1 cellular context compared by ENCODE assay signal in the genomic region with DNA sequence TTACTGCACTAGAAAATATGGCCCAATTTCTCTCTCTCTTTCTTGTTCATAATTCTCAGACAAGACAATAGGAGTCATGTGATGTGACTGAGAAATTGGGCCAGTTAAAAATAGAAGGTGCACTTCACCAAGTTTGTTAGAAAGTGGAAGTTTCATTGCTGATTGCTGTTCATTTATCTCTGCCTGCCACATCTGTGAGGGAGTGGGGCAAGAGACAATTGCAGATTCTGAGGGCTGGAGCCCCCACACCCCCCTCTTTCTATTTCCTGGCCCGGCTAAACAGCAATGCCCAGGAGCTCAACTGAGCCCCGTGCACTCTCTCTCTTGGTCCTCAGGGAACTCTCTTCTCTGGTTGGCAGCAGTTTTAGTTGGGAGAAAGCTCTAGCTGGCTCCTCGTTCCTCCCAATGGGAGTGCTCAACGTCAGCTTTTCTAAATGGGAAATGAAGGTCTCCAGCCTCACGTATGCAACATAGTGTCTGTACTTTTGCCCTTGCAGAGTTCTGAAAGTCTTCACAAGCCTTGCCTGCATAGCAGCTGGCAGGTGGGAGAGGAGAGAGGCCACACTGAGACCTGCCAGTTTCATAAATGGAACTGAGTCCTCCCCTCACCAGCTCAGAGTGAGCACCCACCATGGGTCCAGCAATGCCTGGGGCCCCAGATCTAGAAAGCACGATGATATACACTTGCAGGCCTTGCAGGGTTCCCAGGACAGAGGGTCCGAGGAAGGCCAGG.
TF ChIP-seq lines count a peak whose summit lies in the region.

No MANE protein-coding gene starts in this region.

TF ChIP-seq in GM12878, 131 proteins besides CTCF, POLR2A, EP300 and RAD21:
- TF ChIP-seq RAD51 (IDR thresholded peaks at IDR 0.05) (peak; percentile 90), POU2F2 (IDR thresholded peaks at IDR 0.05; ENCODE audit: borderline replicate concordance, low read depth, low read length) (no peak), SIN3A (IDR thresholded peaks at IDR 0.05; ENCODE audit: low read depth, low read length) (no peak), SUPT20H (IDR thresholded peaks at IDR 0.05; ENCODE audit: borderline replicate concordance, control insufficient read depth, low read depth, low read length) (no peak), MTA2 (IDR thresholded peaks at IDR 0.05; ENCODE audit: low read depth) (peak; percentile 24; the same call in 1 of the 2 replicates), BHLHE40 (IDR thresholded peaks at IDR 0.05; ENCODE audit: borderline replicate concordance in 1 of 2, low read depth in 2 of 2, low read length in 1 of 2) (peak in 1 of 2 experiments; percentile 22; a peak in 1 of 4 replicates), NR2C1 (IDR thresholded peaks at IDR 0.05) (no peak), NR2F1 (conservative IDR thresholded peaks at IDR 0.05) (peak; percentile 50), TBL1XR1 (IDR thresholded peaks at IDR 0.05; ENCODE audit: low read depth, low read length) (no peak), SMAD1 (IDR thresholded peaks at IDR 0.05; ENCODE audit: low read depth, partially characterized antibody) (no peak), NR2C2 (IDR thresholded peaks at IDR 0.05; ENCODE audit: borderline replicate concordance, control insufficient read depth, insufficient read length, low read depth) (no peak), CBX3 (IDR thresholded peaks at IDR 0.05; ENCODE audit: borderline replicate concordance, low read depth) (no peak), DPF2 (IDR thresholded peaks at IDR 0.05) (0 out of 2 replicates have a peak, but pooled peaks have one; percentile 27), MEF2B (IDR thresholded peaks at IDR 0.05; ENCODE audit: partially characterized antibody, poor library complexity, severe bottlenecking) (peak; percentile 79), ATF7 (IDR thresholded peaks at IDR 0.05; ENCODE audit: low read depth) (peak; percentile 61), PML (IDR thresholded peaks at IDR 0.05; ENCODE audit: low read length) (no peak), EZH2 (IDR thresholded peaks at IDR 0.05; ENCODE audit: borderline replicate concordance, control insufficient read depth, low read depth, low read length) (no peak), FOS (IDR thresholded peaks at IDR 0.05; ENCODE audit: borderline replicate concordance, extremely low read depth, insufficient read length) (no peak), MEF2A (IDR thresholded peaks at IDR 0.05; ENCODE audit: insufficient read depth, low read depth, low read length) (peak; percentile 58; the same call in 1 of the 2 replicates), SUZ12 (IDR thresholded peaks at IDR 0.05; ENCODE audit: unreplicated experiment) (no peak), FOXM1 (IDR thresholded peaks at IDR 0.05; ENCODE audit: low read depth, low read length) (no peak), STAT1 (conservative IDR thresholded peaks at IDR 0.05) (no peak), TCF3 (IDR thresholded peaks at IDR 0.05; ENCODE audit: borderline replicate concordance, insufficient read depth, low read depth, low read length) (no peak), PAX5 (IDR thresholded peaks at IDR 0.05; ENCODE audit: borderline replicate concordance, low read depth, low read length) (peak; percentile 16; the same call in 1 of the 2 replicates)
- TF ChIP-seq, protein P1, sequence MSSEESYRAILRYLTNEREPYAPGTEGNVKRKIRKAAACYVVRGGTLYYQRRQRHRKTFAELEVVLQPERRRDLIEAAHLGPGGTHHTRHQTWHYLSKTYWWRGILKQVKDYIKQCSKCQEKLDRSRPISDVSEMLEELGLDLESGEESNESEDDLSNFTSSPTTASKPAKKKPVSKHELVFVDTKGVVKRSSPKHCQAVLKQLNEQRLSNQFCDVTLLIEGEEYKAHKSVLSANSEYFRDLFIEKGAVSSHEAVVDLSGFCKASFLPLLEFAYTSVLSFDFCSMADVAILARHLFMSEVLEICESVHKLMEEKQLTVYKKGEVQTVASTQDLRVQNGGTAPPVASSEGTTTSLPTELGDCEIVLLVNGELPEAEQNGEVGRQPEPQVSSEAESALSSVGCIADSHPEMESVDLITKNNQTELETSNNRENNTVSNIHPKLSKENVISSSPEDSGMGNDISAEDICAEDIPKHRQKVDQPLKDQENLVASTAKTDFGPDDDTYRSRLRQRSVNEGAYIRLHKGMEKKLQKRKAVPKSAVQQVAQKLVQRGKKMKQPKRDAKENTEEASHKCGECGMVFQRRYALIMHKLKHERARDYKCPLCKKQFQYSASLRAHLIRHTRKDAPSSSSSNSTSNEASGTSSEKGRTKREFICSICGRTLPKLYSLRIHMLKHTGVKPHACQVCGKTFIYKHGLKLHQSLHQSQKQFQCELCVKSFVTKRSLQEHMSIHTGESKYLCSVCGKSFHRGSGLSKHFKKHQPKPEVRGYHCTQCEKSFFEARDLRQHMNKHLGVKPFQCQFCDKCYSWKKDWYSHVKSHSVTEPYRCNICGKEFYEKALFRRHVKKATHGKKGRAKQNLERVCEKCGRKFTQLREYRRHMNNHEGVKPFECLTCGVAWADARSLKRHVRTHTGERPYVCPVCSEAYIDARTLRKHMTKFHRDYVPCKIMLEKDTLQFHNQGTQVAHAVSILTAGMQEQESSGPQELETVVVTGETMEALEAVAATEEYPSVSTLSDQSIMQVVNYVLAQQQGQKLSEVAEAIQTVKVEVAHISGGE (CRISPR knock-in tag; IDR thresholded peaks at IDR 0.05), result no peak
- TF ChIP-seq, protein P2, sequence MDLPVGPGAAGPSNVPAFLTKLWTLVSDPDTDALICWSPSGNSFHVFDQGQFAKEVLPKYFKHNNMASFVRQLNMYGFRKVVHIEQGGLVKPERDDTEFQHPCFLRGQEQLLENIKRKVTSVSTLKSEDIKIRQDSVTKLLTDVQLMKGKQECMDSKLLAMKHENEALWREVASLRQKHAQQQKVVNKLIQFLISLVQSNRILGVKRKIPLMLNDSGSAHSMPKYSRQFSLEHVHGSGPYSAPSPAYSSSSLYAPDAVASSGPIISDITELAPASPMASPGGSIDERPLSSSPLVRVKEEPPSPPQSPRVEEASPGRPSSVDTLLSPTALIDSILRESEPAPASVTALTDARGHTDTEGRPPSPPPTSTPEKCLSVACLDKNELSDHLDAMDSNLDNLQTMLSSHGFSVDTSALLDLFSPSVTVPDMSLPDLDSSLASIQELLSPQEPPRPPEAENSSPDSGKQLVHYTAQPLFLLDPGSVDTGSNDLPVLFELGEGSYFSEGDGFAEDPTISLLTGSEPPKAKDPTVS (IDR thresholded peaks at IDR 0.05; ENCODE audit: low read depth, low read length), result no peak
- TF ChIP-seq, protein P3, sequence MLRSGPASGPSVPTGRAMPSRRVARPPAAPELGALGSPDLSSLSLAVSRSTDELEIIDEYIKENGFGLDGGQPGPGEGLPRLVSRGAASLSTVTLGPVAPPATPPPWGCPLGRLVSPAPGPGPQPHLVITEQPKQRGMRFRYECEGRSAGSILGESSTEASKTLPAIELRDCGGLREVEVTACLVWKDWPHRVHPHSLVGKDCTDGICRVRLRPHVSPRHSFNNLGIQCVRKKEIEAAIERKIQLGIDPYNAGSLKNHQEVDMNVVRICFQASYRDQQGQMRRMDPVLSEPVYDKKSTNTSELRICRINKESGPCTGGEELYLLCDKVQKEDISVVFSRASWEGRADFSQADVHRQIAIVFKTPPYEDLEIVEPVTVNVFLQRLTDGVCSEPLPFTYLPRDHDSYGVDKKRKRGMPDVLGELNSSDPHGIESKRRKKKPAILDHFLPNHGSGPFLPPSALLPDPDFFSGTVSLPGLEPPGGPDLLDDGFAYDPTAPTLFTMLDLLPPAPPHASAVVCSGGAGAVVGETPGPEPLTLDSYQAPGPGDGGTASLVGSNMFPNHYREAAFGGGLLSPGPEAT (IDR thresholded peaks at IDR 0.05; ENCODE audit: low read depth), result 0 out of 2 replicates have a peak, but pooled peaks have one; percentile 24
- TF ChIP-seq, protein P4, sequence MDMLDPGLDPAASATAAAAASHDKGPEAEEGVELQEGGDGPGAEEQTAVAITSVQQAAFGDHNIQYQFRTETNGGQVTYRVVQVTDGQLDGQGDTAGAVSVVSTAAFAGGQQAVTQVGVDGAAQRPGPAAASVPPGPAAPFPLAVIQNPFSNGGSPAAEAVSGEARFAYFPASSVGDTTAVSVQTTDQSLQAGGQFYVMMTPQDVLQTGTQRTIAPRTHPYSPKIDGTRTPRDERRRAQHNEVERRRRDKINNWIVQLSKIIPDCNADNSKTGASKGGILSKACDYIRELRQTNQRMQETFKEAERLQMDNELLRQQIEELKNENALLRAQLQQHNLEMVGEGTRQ (IDR thresholded peaks at IDR 0.05; ENCODE audit: borderline replicate concordance, low read depth, low read length), result peak; percentile 33; the same call in 1 of the 2 replicates
- TF ChIP-seq, protein P5, sequence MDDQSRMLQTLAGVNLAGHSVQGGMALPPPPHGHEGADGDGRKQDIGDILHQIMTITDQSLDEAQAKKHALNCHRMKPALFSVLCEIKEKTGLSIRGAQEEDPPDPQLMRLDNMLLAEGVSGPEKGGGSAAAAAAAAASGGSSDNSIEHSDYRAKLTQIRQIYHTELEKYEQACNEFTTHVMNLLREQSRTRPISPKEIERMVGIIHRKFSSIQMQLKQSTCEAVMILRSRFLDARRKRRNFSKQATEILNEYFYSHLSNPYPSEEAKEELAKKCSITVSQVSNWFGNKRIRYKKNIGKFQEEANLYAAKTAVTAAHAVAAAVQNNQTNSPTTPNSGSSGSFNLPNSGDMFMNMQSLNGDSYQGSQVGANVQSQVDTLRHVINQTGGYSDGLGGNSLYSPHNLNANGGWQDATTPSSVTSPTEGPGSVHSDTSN (IDR thresholded peaks at IDR 0.05; ENCODE audit: insufficient replicate concordance, low read depth, low read length), result no peak
- TF ChIP-seq, protein P6, sequence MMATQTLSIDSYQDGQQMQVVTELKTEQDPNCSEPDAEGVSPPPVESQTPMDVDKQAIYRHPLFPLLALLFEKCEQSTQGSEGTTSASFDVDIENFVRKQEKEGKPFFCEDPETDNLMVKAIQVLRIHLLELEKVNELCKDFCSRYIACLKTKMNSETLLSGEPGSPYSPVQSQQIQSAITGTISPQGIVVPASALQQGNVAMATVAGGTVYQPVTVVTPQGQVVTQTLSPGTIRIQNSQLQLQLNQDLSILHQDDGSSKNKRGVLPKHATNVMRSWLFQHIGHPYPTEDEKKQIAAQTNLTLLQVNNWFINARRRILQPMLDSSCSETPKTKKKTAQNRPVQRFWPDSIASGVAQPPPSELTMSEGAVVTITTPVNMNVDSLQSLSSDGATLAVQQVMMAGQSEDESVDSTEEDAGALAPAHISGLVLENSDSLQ (IDR thresholded peaks at IDR 0.05), result peak; percentile 58; the same call in 1 of the 2 replicates
- TF ChIP-seq, protein P7, sequence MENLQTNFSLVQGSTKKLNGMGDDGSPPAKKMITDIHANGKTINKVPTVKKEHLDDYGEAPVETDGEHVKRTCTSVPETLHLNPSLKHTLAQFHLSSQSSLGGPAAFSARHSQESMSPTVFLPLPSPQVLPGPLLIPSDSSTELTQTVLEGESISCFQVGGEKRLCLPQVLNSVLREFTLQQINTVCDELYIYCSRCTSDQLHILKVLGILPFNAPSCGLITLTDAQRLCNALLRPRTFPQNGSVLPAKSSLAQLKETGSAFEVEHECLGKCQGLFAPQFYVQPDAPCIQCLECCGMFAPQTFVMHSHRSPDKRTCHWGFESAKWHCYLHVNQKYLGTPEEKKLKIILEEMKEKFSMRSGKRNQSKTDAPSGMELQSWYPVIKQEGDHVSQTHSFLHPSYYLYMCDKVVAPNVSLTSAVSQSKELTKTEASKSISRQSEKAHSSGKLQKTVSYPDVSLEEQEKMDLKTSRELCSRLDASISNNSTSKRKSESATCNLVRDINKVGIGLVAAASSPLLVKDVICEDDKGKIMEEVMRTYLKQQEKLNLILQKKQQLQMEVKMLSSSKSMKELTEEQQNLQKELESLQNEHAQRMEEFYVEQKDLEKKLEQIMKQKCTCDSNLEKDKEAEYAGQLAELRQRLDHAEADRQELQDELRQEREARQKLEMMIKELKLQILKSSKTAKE (IDR thresholded peaks at IDR 0.05; ENCODE audit: low read depth, poor library complexity, severe bottlenecking), result peak; percentile 27
